In the genomic region with DNA sequence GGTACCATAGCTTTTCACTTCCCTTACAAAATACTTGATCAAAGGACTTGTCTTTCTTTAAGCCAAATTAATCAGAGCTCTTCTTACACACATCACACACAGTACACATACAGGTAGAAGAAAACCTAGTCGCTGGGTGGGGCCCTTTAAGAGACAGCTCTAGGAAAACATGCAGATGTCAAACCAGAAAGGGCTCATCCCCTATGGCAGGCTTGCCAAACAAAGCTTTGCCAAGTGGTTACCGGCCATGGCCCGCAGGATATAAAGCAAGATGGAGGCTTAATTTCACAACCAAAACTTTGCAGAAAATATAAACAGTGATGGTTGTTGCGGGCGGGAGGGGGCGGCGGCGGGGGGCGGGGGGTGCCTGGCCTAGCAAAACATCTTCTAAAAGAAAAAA, we compare ENCODE assay signal across 10 cellular contexts.
DNase-seq lines count a peak whose midpoint lies in the region; ATAC-seq and TF ChIP-seq lines count a peak whose summit lies in the region.
"Had no signal": no experiment of that assay in that cellular context is flagged by ENCODE, and none has a peak within 500 bp of the region (broad histone marks: within the 10 kb centered on the region; RNA-seq: fewer than 3 reads in every experiment).

No MANE protein-coding gene starts in this region.

- H3K4me3 ChIP-seq in HFF-Myc (replicated peaks; ENCODE audit: low read depth, low read length) = peak overlapping the region; percentile 58

- DNase-seq in ACHN = peak; percentile 20
- DNase-seq in HFF-Myc (ENCODE audit: extremely low read depth, low read depth) = no peak
- DNase-seq in SW480 (ENCODE audit: low spot score) = peak; percentile 50
- peak; percentile 55 for DNase-seq in iris pigment epithelial cell (ENCODE audit: low read depth)
- no peak for DNase-seq in C1 segment of cervical spinal cord (lab: John Stamatoyannopoulos, UW)
- DNase-seq in DMS153 treated with DMSO at 0.1 percent for 48 hours (lab: John Stamatoyannopoulos, UW; ENCODE audit: unreplicated experiment) = no peak
- DNase-seq: activated CD8-positive, alpha-beta memory T cell treated with anti-CD3 and anti-CD28 coated beads, Interleukin-2, amount 10 ng/mL, durations not matched to agents 7 days and 5 days; left cardiac atrium had no signal

- no peak for TF ChIP-seq CTCF in HFF-Myc (IDR thresholded peaks at IDR 0.05; ENCODE audit: low read depth, low read length, missing control alignments)

- in situ Hi-C loops in ACHN (cut with HindIII; ENCODE audit: low pct_ligation_motif_present, low pct_unique_long_range_greater_than_20kb, low sequenced_read_pairs) = no loop called here

- no peak for ATAC-seq in HG03108 (IDR thresholded peaks at IDR 0.05; ENCODE audit: unreplicated experiment)
- ATAC-seq in GM21381 (IDR thresholded peaks at IDR 0.05; ENCODE audit: unreplicated experiment) = no peak
- ATAC-seq: activated CD8-positive, alpha-beta memory T cell treated with anti-CD3 and anti-CD28 coated beads, Interleukin-2, amount 10 ng/mL, durations not matched to agents 7 days and 5 days had no signal

Comparison
In these comparisons a context has a peak if more than half of its experiments do, and no peak if none do; other contexts are left out.
1. DNase-seq: peak in ACHN (single experiment), SW480 (single experiment) and iris pigment epithelial cell (single experiment); none in HFF-Myc (single experiment), C1 segment of cervical spinal cord (0 of 14) and DMS153 treated with DMSO at 0.1 percent for 48 hours (single experiment).